1 cellular context compared by ENCODE assay signal in genomic region chr2:37228788-37229187, GRCh38.
TF ChIP-seq lines count a peak whose summit lies in the region.

No MANE protein-coding gene starts in this region.

TF ChIP-seq in GM12878, 131 proteins besides CTCF, POLR2A, EP300 and RAD21:
- no peak for TF ChIP-seq SUZ12 (IDR thresholded peaks at IDR 0.05; ENCODE audit: unreplicated experiment)
- TF ChIP-seq SPI1 (IDR thresholded peaks at IDR 0.05; ENCODE audit: borderline replicate concordance, insufficient read depth, low read depth, low read length) = peak; percentile 58; the same call in 1 of the 2 replicates
